Comparison of ENCODE assay signal across 21 cellular contexts in the genomic region with DNA sequence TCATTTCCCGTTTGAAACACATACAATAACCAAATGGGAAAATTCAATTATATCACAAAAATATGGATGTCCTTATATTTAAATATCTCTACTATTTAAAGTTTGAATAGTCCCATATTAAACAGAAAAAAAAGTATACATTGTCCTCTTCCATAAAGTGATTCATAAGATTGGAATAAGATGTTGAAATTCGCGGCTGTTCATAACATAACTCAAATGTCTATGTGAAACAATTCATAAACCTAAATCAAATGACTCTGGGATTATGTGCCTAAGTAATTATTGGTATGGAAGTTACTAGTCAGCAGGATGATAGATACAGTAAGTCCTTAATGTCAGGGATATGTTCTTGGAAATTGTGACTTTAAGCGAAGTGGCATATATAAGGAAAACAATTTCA. TPM values are rescaled to one million over a fixed set of nuclear protein-coding genes. Genes with fewer than 3 reads are reported as not detected.
DNase-seq lines count a peak whose midpoint lies in the region; ATAC-seq, FAIRE-seq and TF ChIP-seq lines count a peak whose summit lies in the region.
"Had no signal": no experiment of that assay in that cellular context is flagged by ENCODE, and none has a peak within 500 bp of the region (broad histone marks: within the 10 kb centered on the region; RNA-seq: fewer than 3 reads in every experiment).

No MANE protein-coding gene starts in this region.

- no peak for ATAC-seq in A549
- no peak for ATAC-seq in GM18873 (IDR thresholded peaks at IDR 0.05; ENCODE audit: low FRiP score, unreplicated experiment)
- ATAC-seq: GM12878, Right ventricle myocardium inferior had no signal

- TF ChIP-seq CTCF in A549 (IDR thresholded peaks at IDR 0.05): no peak

- 60% methylated on average over 4 of the region's 4 CpGs for WGBS in A549 (ENCODE audit: missing lambda C conversion rate)

- H3K4me2 ChIP-seq in A549: peak overlapping the region; percentile 82
- H3K4me2 ChIP-seq: BLaER1, SK-N-SH had no signal

- H3K9me3 ChIP-seq in A549: no peaks in the 10 kb centered on the region
- H3K9me3 ChIP-seq: BLaER1, SK-N-SH had no signal

- no peak for TF ChIP-seq RAD21 in A549 (conservative IDR thresholded peaks at IDR 0.05 in 1 of 2, IDR thresholded peaks at IDR 0.05 in 1 of 2)

- no peak for TF ChIP-seq EP300 in A549 (IDR thresholded peaks at IDR 0.05)

- H3K4me1 ChIP-seq in A549: peaks cover 11% of the 10 kb centered on the region

- POLR2A ChIA-PET in A549 (lab: Yijun Ruan, JAX): interaction anchor here (0.7 kb wide), 1 partner anchor 110 kb away, joined by 3 read pairs; no protein-coding TSS in a partner anchor

- CTCF ChIA-PET in A549 (lab: Yijun Ruan, JAX): interaction anchor here (0.6 to 2.0 kb wide), 6 partner anchors 8 to 1521 kb away, joined by 3 to 8 read pairs (median 4); no protein-coding TSS in a partner anchor

- TF ChIP-seq POLR2A in A549 (IDR thresholded peaks at IDR 0.05; ENCODE audit: low read length): no peak

- no peak overlapping the region; a peak in 1 of 6 replicates for H3K27ac ChIP-seq in A549
- H3K27ac ChIP-seq: BLaER1 had no signal

- no peak for DNase-seq in A549 (ENCODE audit: low read depth in 1 of 2, low spot score in 1 of 2)
- DNase-seq in NCI-H226: peak; percentile 20
- DNase-seq in amniotic epithelial cell (ENCODE audit: low read depth): peak; percentile 55
- DNase-seq in iris pigment epithelial cell (ENCODE audit: low read depth): peak; percentile 70
- DNase-seq in DMS79 treated with DMSO at 0.1 percent for 48 hours (lab: John Stamatoyannopoulos, UW): no peak
- no peak for DNase-seq in NCI-H128 (lab: John Stamatoyannopoulos, UW; ENCODE audit: unreplicated experiment)
- no peak for DNase-seq in NCI-H82 treated with DMSO at 0.1 percent for 48 hours (lab: John Stamatoyannopoulos, UW; ENCODE audit: unreplicated experiment)
- DNase-seq: 8988T; CD8-positive, alpha-beta memory T cell; DMS79; GDM1; KBM-7; NCI-H1048; NCI-H345; SK-N-SH had no signal

- no peak overlapping the region for H3K4me3 ChIP-seq in A549
- H3K4me3 ChIP-seq: BLaER1, GM12878 had no signal

- FAIRE-seq in A549 (lab: Jason Lieb, UNC): no peak
- FAIRE-seq: D721Med, GM12878, GM18507 had no signal

TF ChIP-seq in A549, 52 proteins besides CTCF, POLR2A, EP300 and RAD21:
- no peak for TF ChIP-seq FOSL2 (IDR thresholded peaks at IDR 0.05)
- 0 out of 2 replicates have a peak, but pooled peaks have one; percentile 12 for TF ChIP-seq FOSL2 (CRISPR knock-in tag; IDR thresholded peaks at IDR 0.05)
- no peak for TF ChIP-seq KDM5A (IDR thresholded peaks at IDR 0.05)
- TF ChIP-seq HOXB13 (CRISPR knock-in tag; IDR thresholded peaks at IDR 0.05; ENCODE audit: low read depth): no peak
- no peak for TF ChIP-seq MAZ (IDR thresholded peaks at IDR 0.05; ENCODE audit: borderline replicate concordance, low read depth, low read length)
- TF ChIP-seq NR3C1 (IDR thresholded peaks at IDR 0.05): no peak
- no peak for TF ChIP-seq RARB (CRISPR knock-in tag; IDR thresholded peaks at IDR 0.05)
- no peak for TF ChIP-seq NFE2L2 (conservative IDR thresholded peaks at IDR 0.05; ENCODE audit: low read length)
- TF ChIP-seq ZNF302 (CRISPR knock-in tag; IDR thresholded peaks at IDR 0.05): no peak
- peak in 1 of 2 experiments; percentile 34; a peak in 1 of 4 replicates for TF ChIP-seq CEBPB (IDR thresholded peaks at IDR 0.05)

RNA-seq across cellular contexts. Expression of a gene that starts 3.9 kb away (rescaled TPM):
- 20.7 and 27.0 TPM in 2 replicates for polyA plus RNA-seq in A549 (2011; rRNA removed)
- 3.5 and 4.6 TPM in 2 replicates for polyA plus RNA-seq in A549 (2012; cell fraction: cytosol; rRNA removed)
- polyA plus RNA-seq in A549 (2012; cell fraction: nucleus; rRNA removed): 9.0 and 14.4 TPM in 2 replicates
- 8.1 to 10.6 TPM (median 8.5 TPM) in 3 replicates for polyA plus RNA-seq in A549 (2017; fragmentation: RNase III; extraction: RNeasy Plus Mini Kit Qiagen cat#74134 plus additional on column Dnase treatment)
- 34.5 and 44.5 TPM in 2 replicates for polyA minus RNA-seq in A549 (2011; rRNA and poly(A)+ RNA removed)

Comparison
In these comparisons a context has a peak if more than half of its experiments do, and no peak if none do; other contexts are left out.
1. DNase-seq: peak in NCI-H226 (single experiment), amniotic epithelial cell (single experiment) and iris pigment epithelial cell (single experiment); none in A549 (0 of 2), DMS79 treated with DMSO at 0.1 percent for 48 hours (single experiment), NCI-H128 (single experiment) and NCI-H82 treated with DMSO at 0.1 percent for 48 hours (single experiment).